ENCODE assay signal across 6 cellular contexts in the genomic region with DNA sequence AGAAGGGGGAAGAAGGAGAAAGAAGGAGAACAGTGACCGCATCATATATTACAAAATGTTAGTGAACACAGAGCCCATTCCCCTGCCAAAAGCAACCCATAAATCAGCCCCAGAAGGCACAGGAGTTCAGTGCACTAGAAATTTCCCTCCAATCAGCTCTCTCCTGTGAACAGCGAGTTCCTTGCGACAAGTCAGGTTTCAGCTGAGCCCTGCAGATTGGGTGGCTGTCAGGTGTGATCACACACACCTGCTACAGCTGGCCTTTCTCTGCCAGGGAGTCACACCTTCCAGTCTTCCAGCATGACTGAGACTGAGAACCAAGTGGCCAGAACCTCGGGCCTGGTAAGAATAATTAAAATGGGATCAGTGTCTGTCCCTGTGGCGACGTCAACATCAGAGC.
"Had no signal": no experiment of that assay in that cellular context is flagged by ENCODE, and none has a peak within 500 bp of the region (broad histone marks: within the 10 kb centered on the region; RNA-seq: fewer than 3 reads in every experiment).

No MANE protein-coding gene starts in this region.

- H3K4me3 ChIP-seq: GM23338 had no signal

- H3K27ac ChIP-seq: HL-60 had no signal

- DNase-seq: H9, HCEC 1CT, HFFc6 had no signal

- ATAC-seq: GM23338, HepG2 had no signal
